In genomic region chr5:44332360-44332971, GRCh38 we compare ENCODE assay signal across 8 cellular contexts. TPM values are rescaled to one million over a fixed set of nuclear protein-coding genes. Genes with fewer than 3 reads are reported as not detected.
DNase-seq lines count a peak whose midpoint lies in the region; ATAC-seq, FAIRE-seq and TF ChIP-seq lines count a peak whose summit lies in the region.

No MANE protein-coding gene starts in this region.

- no peaks in the 10 kb centered on the region for H3K9me1 ChIP-seq in keratinocyte (ENCODE audit: control insufficient read depth, extremely low read depth, insufficient read depth, low read length)

- H4K20me1 ChIP-seq in keratinocyte (ENCODE audit: control insufficient read depth, extremely low read depth, insufficient read depth, low read length), result no peaks in the 10 kb centered on the region

- H3K36me3 ChIP-seq in ascending aorta (no peaks in the 10 kb centered on the region), keratinocyte (ENCODE audit: control insufficient read depth in 2 of 2, extremely low read depth in 1 of 2, insufficient read depth in 2 of 2, low read length in 2 of 2) (no peaks in the 10 kb centered on the region), small intestine (ENCODE audit: control insufficient read depth in 2 of 2, insufficient read depth in 2 of 2, low read length in 2 of 2) (no peaks in the 10 kb centered on the region)

- DNase-seq in GM10266 (ENCODE audit: extremely low spot score), result no peak
- DNase-seq in NCI-H1694 treated with DMSO at 0.1 percent for 48 hours (lab: John Stamatoyannopoulos, UW), result peak; percentile 54
- DNase-seq in ascending aorta (ENCODE audit: low spot score in 2 of 2), result no peak
- DNase-seq in keratinocyte (ENCODE audit: low read depth, low spot score), result peak; percentile 2
- no peak for DNase-seq in activated T-helper 1 cell treated with anti-CD3 and anti-CD28 coated beads, Interleukin-12 subunit alpha, Interleukin-12 subunit beta, Interleukin-2, Interleukin-4 antibody, amounts not matched to agents 30 ng/mL and 10 ng/mL and 1 ng/mL, durations not matched to agents 14 hours and 24 hours and 36 hours (ENCODE audit: low spot score)
- no peak for DNase-seq in small intestine
- no peak for DNase-seq in NCI-H2227 treated with DMSO at 0.1 percent for 48 hours (lab: John Stamatoyannopoulos, UW)

- no peak overlapping the region for H3K27ac Mint-ChIP-seq in activated T-helper 1 cell treated with anti-CD3 and anti-CD28 coated beads, Interleukin-12 subunit alpha, Interleukin-12 subunit beta, Interleukin-2, Interleukin-4 antibody, amounts not matched to agents 30 ng/mL and 10 ng/mL and 1 ng/mL, durations not matched to agents 14 hours and 24 hours and 36 hours

- 30 to 52% (median 35%) methylated on average over 3 of the region's 3 CpGs for WGBS in small intestine, 3 donors

- peak; percentile 56 for TF ChIP-seq CTCF in GM10266 (IDR thresholded peaks at IDR 0.05; ENCODE audit: control insufficient read depth, insufficient read depth, low read depth, missing control alignments)
- peak in 2 of 3 experiments; percentile 35 to 49 for TF ChIP-seq CTCF in ascending aorta (IDR thresholded peaks at IDR 0.05)
- peak in 2 of 3 experiments; percentile 55 to 56 for TF ChIP-seq CTCF in keratinocyte (optimal IDR thresholded peaks at IDR 0.05 in 1 of 3, IDR thresholded peaks at IDR 0.05 in 1 of 3, conservative IDR thresholded peaks at IDR 0.05 in 1 of 3; ENCODE audit: extremely low read depth in 1 of 3, insufficient read depth in 2 of 3, low read length in 3 of 3)

- no peak overlapping the region for H3K9ac ChIP-seq in keratinocyte (ENCODE audit: control insufficient read depth, extremely low read depth, insufficient read depth, low read length)

- H3K36me3 Mint-ChIP-seq in activated T-helper 1 cell treated with anti-CD3 and anti-CD28 coated beads, Interleukin-12 subunit alpha, Interleukin-12 subunit beta, Interleukin-2, Interleukin-4 antibody, amounts not matched to agents 30 ng/mL and 10 ng/mL and 1 ng/mL, durations not matched to agents 14 hours and 24 hours and 36 hours (ENCODE audit: low read depth), result no peaks in the 10 kb centered on the region

- H3K27me3 Mint-ChIP-seq in activated T-helper 1 cell treated with anti-CD3 and anti-CD28 coated beads, Interleukin-12 subunit alpha, Interleukin-12 subunit beta, Interleukin-2, Interleukin-4 antibody, amounts not matched to agents 30 ng/mL and 10 ng/mL and 1 ng/mL, durations not matched to agents 14 hours and 24 hours and 36 hours (ENCODE audit: insufficient read depth), result no peaks in the 10 kb centered on the region

- FAIRE-seq in keratinocyte (lab: Jason Lieb, UNC), result no peak
- FAIRE-seq in small intestine (lab: Jason Lieb, UNC), result no peak

- no peaks in the 10 kb centered on the region for H3K9me3 Mint-ChIP-seq in activated T-helper 1 cell treated with anti-CD3 and anti-CD28 coated beads, Interleukin-12 subunit alpha, Interleukin-12 subunit beta, Interleukin-2, Interleukin-4 antibody, amounts not matched to agents 30 ng/mL and 10 ng/mL and 1 ng/mL, durations not matched to agents 14 hours and 24 hours and 36 hours

- no peaks in the 10 kb centered on the region for H3K9me3 ChIP-seq in ascending aorta
- H3K9me3 ChIP-seq in keratinocyte (ENCODE audit: control insufficient read depth, low read depth, low read length), result no peaks in the 10 kb centered on the region
- H3K9me3 ChIP-seq in small intestine (ENCODE audit: control insufficient read depth, low read depth), result no peaks in the 10 kb centered on the region

- peak; percentile 68 for ATAC-seq in HG02642 (IDR thresholded peaks at IDR 0.05; ENCODE audit: poor library complexity, unreplicated experiment)

- dilution Hi-C loops in keratinocyte (cut with MboI; ENCODE audit: extremely low pct_ligation_motif_present, low sequenced_read_pairs), result no loop called here

- H3K4me3 ChIP-seq in ascending aorta (no peak overlapping the region), keratinocyte (ENCODE audit: control insufficient read depth in 2 of 3, extremely low read depth in 1 of 3, insufficient read depth in 2 of 3, low read depth in 1 of 3, low read length in 3 of 3) (no peak overlapping the region), small intestine (ENCODE audit: low read depth in 1 of 2, low read length in 2 of 2) (no peak overlapping the region)

- H3K4me2 ChIP-seq in keratinocyte (ENCODE audit: control insufficient read depth, extremely low read depth, insufficient read depth, low read depth, low read length), result no peak overlapping the region

- H3K27me3 ChIP-seq in ascending aorta (no peaks in the 10 kb centered on the region), keratinocyte (ENCODE audit: control insufficient read depth, extremely low read depth, insufficient read depth, low read length) (no peaks in the 10 kb centered on the region), small intestine (ENCODE audit: control insufficient read depth in 2 of 2, insufficient read depth in 2 of 2, low read length in 2 of 2) (no peaks in the 10 kb centered on the region)

- H3K27ac ChIP-seq in ascending aorta (peak overlapping the region in 1 of 2 donors; percentile 19), keratinocyte (ENCODE audit: control insufficient read depth, insufficient read depth, low read length) (no peak overlapping the region), small intestine (ENCODE audit: low read depth in 1 of 2, low read length in 1 of 2) (no peak overlapping the region)

- H3K4me1 Mint-ChIP-seq in activated T-helper 1 cell treated with anti-CD3 and anti-CD28 coated beads, Interleukin-12 subunit alpha, Interleukin-12 subunit beta, Interleukin-2, Interleukin-4 antibody, amounts not matched to agents 30 ng/mL and 10 ng/mL and 1 ng/mL, durations not matched to agents 14 hours and 24 hours and 36 hours (ENCODE audit: low read depth), result no peaks in the 10 kb centered on the region

- H3K4me1 ChIP-seq in ascending aorta (no peaks in the 10 kb centered on the region), keratinocyte (ENCODE audit: control insufficient read depth, extremely low read depth, insufficient read depth, low read length) (no peaks in the 10 kb centered on the region), small intestine (ENCODE audit: control insufficient read depth in 2 of 2, insufficient read depth in 1 of 2, low read depth in 1 of 2, low read length in 1 of 2) (no peaks in the 10 kb centered on the region)

- H3K4me3 Mint-ChIP-seq in activated T-helper 1 cell treated with anti-CD3 and anti-CD28 coated beads, Interleukin-12 subunit alpha, Interleukin-12 subunit beta, Interleukin-2, Interleukin-4 antibody, amounts not matched to agents 30 ng/mL and 10 ng/mL and 1 ng/mL, durations not matched to agents 14 hours and 24 hours and 36 hours, result no peak overlapping the region

- no peaks in the 10 kb centered on the region for H3K79me2 ChIP-seq in keratinocyte (ENCODE audit: control insufficient read depth, insufficient read depth, low read length)

- H2AFZ ChIP-seq in keratinocyte (ENCODE audit: control insufficient read depth, low read length), result no peak overlapping the region

- intact Hi-C loops in ascending aorta (cut with DNase I), result loop anchor here (5.0 to 10.0 kb wide), 2 partner anchors 600 to 698 kb away; no protein-coding TSS in a partner anchor
- intact Hi-C loops in activated T-helper 1 cell treated with anti-CD3 and anti-CD28 coated beads, Interleukin-12 subunit alpha, Interleukin-12 subunit beta, Interleukin-2, Interleukin-4 antibody, amounts not matched to agents 30 ng/mL and 10 ng/mL and 1 ng/mL, durations not matched to agents 14 hours and 24 hours and 36 hours (cut with micrococcal nuclease), result loop anchor here (2.0 kb wide), 3 partner anchors 602 to 702 kb away; no protein-coding TSS in a partner anchor

RNA-seq across cellular contexts. Expression of gene FGF10, which starts 56.8 kb away (rescaled TPM):
- total RNA-seq in ascending aorta, result 7.5 TPM
- polyA plus RNA-seq in keratinocyte (not detected in 3 replicates), small intestine (1 to 10 TPM in 1 of 3 donors, under 1 TPM in 1, not detected in 1; 0.81 to 2.4 TPM)
- not detected for polyA plus RNA-seq in keratinocyte (2011; ENCODE audit: low read depth)
- polyA plus RNA-seq in keratinocyte (2011; cell fraction: cytosol; rRNA removed), result not detected in 2 replicates
- not detected in 2 replicates for polyA plus RNA-seq in keratinocyte (2011; cell fraction: nucleus; rRNA removed)
- polyA plus RNA-seq in keratinocyte (2012; ENCODE audit: low replicate concordance), result not detected in 2 replicates
- not detected in 3 replicates for polyA minus RNA-seq in keratinocyte
- polyA minus RNA-seq in keratinocyte (2011; cell fraction: cytosol; rRNA and poly(A)+ RNA removed), result not detected
- polyA minus RNA-seq in keratinocyte (2011; cell fraction: nucleus; rRNA and poly(A)+ RNA removed), result not detected in 2 replicates
- not detected in 2 replicates for total RNA-seq in activated T-helper 1 cell treated with anti-CD3 and anti-CD28 coated beads, Interleukin-12 subunit alpha, Interleukin-12 subunit beta, Interleukin-2, Interleukin-4 antibody, amounts not matched to agents 30 ng/mL and 10 ng/mL and 1 ng/mL, durations not matched to agents 14 hours and 24 hours and 36 hours

Comparison
In these comparisons a context has a peak if more than half of its experiments do, and no peak if none do; other contexts are left out.
1. DNase-seq: peak in NCI-H1694 treated with DMSO at 0.1 percent for 48 hours (single experiment) and keratinocyte (single experiment); none in GM10266 (single experiment), ascending aorta (0 of 2), activated T-helper 1 cell treated with anti-CD3 and anti-CD28 coated beads, Interleukin-12 subunit alpha, Interleukin-12 subunit beta, Interleukin-2, Interleukin-4 antibody, amounts not matched to agents 30 ng/mL and 10 ng/mL and 1 ng/mL, durations not matched to agents 14 hours and 24 hours and 36 hours (single experiment), small intestine (single experiment) and NCI-H2227 treated with DMSO at 0.1 percent for 48 hours (single experiment).
2. Peak in every context shown above with its lines, with median percentiles within 50 percentile points of each other: CTCF ChIP-seq.